In the genomic region with DNA sequence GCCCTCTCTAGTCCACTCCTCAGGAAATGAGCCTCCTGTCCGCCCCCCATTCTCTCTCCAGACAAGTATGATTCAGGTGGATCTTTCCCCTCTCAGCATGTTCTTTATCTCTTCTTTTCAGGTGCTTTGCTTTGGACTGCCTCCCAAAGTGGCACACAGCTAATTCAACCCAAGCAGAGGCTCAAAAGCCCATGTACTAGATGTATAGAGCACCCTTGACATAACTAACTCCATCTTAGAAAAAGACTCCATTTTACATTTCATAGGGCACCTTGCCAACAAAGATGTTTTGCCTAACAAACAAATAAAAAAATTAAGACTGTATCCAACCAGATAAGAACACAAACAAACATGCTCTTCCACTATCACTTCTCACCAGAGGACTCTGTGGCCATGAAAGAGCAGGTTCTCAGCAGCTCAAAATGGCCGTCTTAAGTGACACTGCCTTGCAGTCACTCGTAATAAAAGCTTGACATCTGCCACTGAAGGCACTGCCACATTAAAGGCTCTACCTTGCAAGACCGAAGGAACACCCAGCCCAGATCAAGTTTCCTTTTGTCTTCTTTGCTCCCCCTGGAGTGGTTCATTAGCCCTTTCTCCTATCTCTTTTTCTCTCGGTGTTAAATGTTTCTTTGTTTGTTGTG, we compare ENCODE assay signal across 16 cellular contexts.
"Had no signal": no experiment of that assay in that cellular context is flagged by ENCODE, and none has a peak within 500 bp of the region (broad histone marks: within the 10 kb centered on the region; RNA-seq: fewer than 3 reads in every experiment).

No MANE protein-coding gene starts in this region.

- H3K27ac Mint-ChIP-seq: activated CD4-positive, alpha-beta memory T cell treated with anti-CD3 and anti-CD28 coated beads for 36 hours; activated T-cell treated with anti-CD3 and anti-CD28 coated beads, Interleukin-2, amount 50 U/mL, for 72 hours had no signal

- DNase-seq: activated CD4-positive, alpha-beta memory T cell treated with anti-CD3 and anti-CD28 coated beads for 36 hours; activated CD4-positive, CD25-positive, alpha-beta regulatory T cell treated with anti-CD3 and anti-CD28 coated beads, Interleukin-2, amount 50 U/mL, for 72 hours; activated gamma-delta T cell treated with Interleukin-2 at 50 U/mL for 16 hours; activated T-cell treated with anti-CD3 and anti-CD28 coated beads, Interleukin-2, amount 50 U/mL, for 72 hours; colonic mucosa; foreskin melanocyte; heart right ventricle; pancreas; stimulated activated CD4-positive, alpha-beta T cell treated with anti-CD3 and anti-CD28 coated beads, Interleukin-12 subunit alpha, Interleukin-12 subunit beta, amount 100 ng/mL, for 4 hours; stimulated activated CD4-positive, alpha-beta T cell treated with anti-CD3 and anti-CD28 coated beads, Interleukin-2, amount 100 ng/mL, for 48 hours; stimulated activated naive CD8-positive, alpha-beta T cell treated with anti-CD3 and anti-CD28 coated beads, Interleukin-15, Interleukin-2, amounts not matched to agents 100 U/mL and 50 U/mL, for 24 hours had no signal

- ATAC-seq: activated T-cell treated with anti-CD3 and anti-CD28 coated beads, Interleukin-2, amount 50 U/mL, for 72 hours; heart right ventricle; pancreas; stimulated activated naive CD8-positive, alpha-beta T cell treated with anti-CD3 and anti-CD28 coated beads, Interleukin-15, Interleukin-2, amounts not matched to agents 100 U/mL and 50 U/mL, for 24 hours had no signal

- FAIRE-seq: endothelial cell of umbilical vein, pancreas had no signal

- H3K4me3 ChIP-seq: ascending aorta, cardiac muscle cell, colonic mucosa, heart right ventricle, pancreas, suprapubic skin had no signal

- H3K4me1 ChIP-seq: ascending aorta, colonic mucosa, heart right ventricle, pancreas, suprapubic skin had no signal

- H3K9me3 ChIP-seq: ascending aorta, colonic mucosa, heart right ventricle, pancreas, suprapubic skin had no signal

- H3K27ac ChIP-seq: ascending aorta, cardiac muscle cell, colonic mucosa, heart right ventricle, pancreas, suprapubic skin had no signal

- H3K27me3 ChIP-seq: ascending aorta, cardiac muscle cell, colonic mucosa, suprapubic skin had no signal

- H3K36me3 ChIP-seq: ascending aorta, cardiac muscle cell, colonic mucosa, heart right ventricle, pancreas, suprapubic skin had no signal

- H3K4me3 Mint-ChIP-seq: activated CD4-positive, alpha-beta memory T cell treated with anti-CD3 and anti-CD28 coated beads for 36 hours; activated T-cell treated with anti-CD3 and anti-CD28 coated beads, Interleukin-2, amount 50 U/mL, for 72 hours; neural crest cell had no signal

- H3K36me3 Mint-ChIP-seq: activated CD4-positive, alpha-beta memory T cell treated with anti-CD3 and anti-CD28 coated beads for 36 hours had no signal

- H3K27me3 Mint-ChIP-seq: activated CD4-positive, alpha-beta memory T cell treated with anti-CD3 and anti-CD28 coated beads for 36 hours had no signal

- H3K9me3 Mint-ChIP-seq: activated CD4-positive, alpha-beta memory T cell treated with anti-CD3 and anti-CD28 coated beads for 36 hours had no signal
